In genomic region chr5:149500922-149501582, GRCh38 we compare ENCODE assay signal across 15 cellular contexts. TPM values are rescaled to one million over a fixed set of nuclear protein-coding genes. Genes with fewer than 3 reads are reported as not detected.
DNase-seq lines count a peak whose midpoint lies in the region; ATAC-seq and TF ChIP-seq lines count a peak whose summit lies in the region.
"Had no signal": no experiment of that assay in that cellular context is flagged by ENCODE, and none has a peak within 500 bp of the region (broad histone marks: within the 10 kb centered on the region; RNA-seq: fewer than 3 reads in every experiment).

No MANE protein-coding gene starts in this region.

- peak overlapping the region; percentile 42; the same call in 1 of the 2 replicates for H3K4me2 ChIP-seq in SK-N-SH

- peaks cover 64% of the 10 kb centered on the region for H3F3A ChIP-seq in SK-N-SH (replicated peaks; ENCODE audit: insufficient read depth)

- no peaks in the 10 kb centered on the region for H3K27me3 ChIP-seq in SK-N-SH (ENCODE audit: insufficient read depth)
- H3K27me3 ChIP-seq in gastrocnemius medialis, result no peaks in the 10 kb centered on the region
- no peaks in the 10 kb centered on the region for H3K27me3 ChIP-seq in breast epithelium
- H3K27me3 ChIP-seq: ovary, upper lobe of left lung had no signal

- no peak for TF ChIP-seq POLR2A in gastrocnemius medialis (IDR thresholded peaks at IDR 0.05)
- TF ChIP-seq POLR2A in breast epithelium (IDR thresholded peaks at IDR 0.05), result no peak

- CTCF ChIA-PET in activated CD8-positive, alpha-beta T cell treated with anti-CD3 and anti-CD28 coated beads for 36 hours (lab: Charles Lee), result no interaction called here
- CTCF ChIA-PET in activated CD8-positive, alpha-beta T cell treated with anti-CD3 and anti-CD28 coated beads, Interleukin-2, amount 10 ng/mL, durations not matched to agents 7 days and 5 days (lab: Charles Lee), result no interaction called here
- CTCF ChIA-PET in SK-N-SH (lab: Yijun Ruan, JAX), result interaction anchor here (2.1 kb wide), 1 partner anchor 50 kb away, joined by 4 read pairs; the partner anchor contains the start of gene CSNK1A1

- H2AFZ ChIP-seq in SK-N-SH (ENCODE audit: low read depth), result no peak overlapping the region

- no peak overlapping the region for H3K4me3 Mint-ChIP-seq in activated CD8-positive, alpha-beta T cell treated with anti-CD3 and anti-CD28 coated beads for 36 hours
- no peak overlapping the region for H3K4me3 Mint-ChIP-seq in activated CD8-positive, alpha-beta T cell treated with anti-CD3 and anti-CD28 coated beads, Interleukin-2, amount 10 ng/mL, durations not matched to agents 7 days and 5 days

- peak in 1 of 2 experiments; percentile 57; a peak in 1 of 4 replicates for TF ChIP-seq EP300 in SK-N-SH (IDR thresholded peaks at IDR 0.05; ENCODE audit: borderline replicate concordance in 1 of 2, low read depth in 1 of 2, low read length in 1 of 2)

- H3K4me1 Mint-ChIP-seq in activated CD8-positive, alpha-beta T cell treated with anti-CD3 and anti-CD28 coated beads for 36 hours (ENCODE audit: low read depth), result no peaks in the 10 kb centered on the region
- H3K4me1 Mint-ChIP-seq in activated CD8-positive, alpha-beta T cell treated with anti-CD3 and anti-CD28 coated beads, Interleukin-2, amount 10 ng/mL, durations not matched to agents 7 days and 5 days (ENCODE audit: low read depth), result no peaks in the 10 kb centered on the region

- ATAC-seq in activated CD8-positive, alpha-beta T cell treated with anti-CD3 and anti-CD28 coated beads for 36 hours, result no peak
- ATAC-seq in activated CD8-positive, alpha-beta T cell treated with anti-CD3 and anti-CD28 coated beads, Interleukin-2, amount 10 ng/mL, durations not matched to agents 7 days and 5 days, result no peak
- ATAC-seq in gastrocnemius medialis (no peak), GM19467 (IDR thresholded peaks at IDR 0.05; ENCODE audit: unreplicated experiment) (no peak)

- H3K9me3 Mint-ChIP-seq in activated CD8-positive, alpha-beta T cell treated with anti-CD3 and anti-CD28 coated beads for 36 hours, result no peaks in the 10 kb centered on the region
- H3K9me3 Mint-ChIP-seq in activated CD8-positive, alpha-beta T cell treated with anti-CD3 and anti-CD28 coated beads, Interleukin-2, amount 10 ng/mL, durations not matched to agents 7 days and 5 days (ENCODE audit: insufficient read depth), result no peaks in the 10 kb centered on the region

- H3K27ac ChIP-seq in SK-N-SH (ENCODE audit: low read depth in 2 of 2, low read length in 1 of 2) (peak overlapping the region; percentile 25 to 68), gastrocnemius medialis (peak overlapping the region in 3 of 4 donors; percentile 22 to 41 (median 35)), breast epithelium (peak overlapping the region in 1 of 2 donors; percentile 1)
- H3K27ac ChIP-seq: epithelial cell of prostate, ovary, upper lobe of left lung had no signal

- H3K27ac Mint-ChIP-seq in activated CD8-positive, alpha-beta T cell treated with anti-CD3 and anti-CD28 coated beads for 36 hours, result peak overlapping the region; percentile 55
- H3K27ac Mint-ChIP-seq in activated CD8-positive, alpha-beta T cell treated with anti-CD3 and anti-CD28 coated beads, Interleukin-2, amount 10 ng/mL, durations not matched to agents 7 days and 5 days, result no peak overlapping the region

- H3K9me3 ChIP-seq in SK-N-SH (no peaks in the 10 kb centered on the region), gastrocnemius medialis (no peaks in the 10 kb centered on the region), breast epithelium (no peaks in the 10 kb centered on the region)
- H3K9me3 ChIP-seq: HAP-1, ovary, upper lobe of left lung had no signal

- no peak for TF ChIP-seq CTCF in activated CD8-positive, alpha-beta T cell treated with anti-CD3 and anti-CD28 coated beads for 36 hours (IDR thresholded peaks at IDR 0.05)
- TF ChIP-seq CTCF in SK-N-SH (IDR thresholded peaks at IDR 0.05) (no peak), foreskin fibroblast (IDR thresholded peaks at IDR 0.05; ENCODE audit: low read depth, low read length) (no peak), gastrocnemius medialis (IDR thresholded peaks at IDR 0.05 in 4 of 5, conservative IDR thresholded peaks at IDR 0.05 in 1 of 5) (no peak), breast epithelium (IDR thresholded peaks at IDR 0.05) (no peak)

- H3K36me3 ChIP-seq in SK-N-SH (replicated peaks in 1 of 2; ENCODE audit: control insufficient read depth in 1 of 2, insufficient read depth in 2 of 2, low read length in 1 of 2) (peaks cover 78 to 94% of the 10 kb centered on the region in 2 experiments), gastrocnemius medialis (peaks cover 3 to 76% of the 10 kb centered on the region in 2 donors), breast epithelium (peaks cover 5% of the 10 kb centered on the region)
- H3K36me3 ChIP-seq: ovary had no signal

- H3K27me3 Mint-ChIP-seq in activated CD8-positive, alpha-beta T cell treated with anti-CD3 and anti-CD28 coated beads for 36 hours, result no peaks in the 10 kb centered on the region
- H3K27me3 Mint-ChIP-seq in activated CD8-positive, alpha-beta T cell treated with anti-CD3 and anti-CD28 coated beads, Interleukin-2, amount 10 ng/mL, durations not matched to agents 7 days and 5 days (ENCODE audit: low read depth), result no peaks in the 10 kb centered on the region

- H3K4me1 ChIP-seq in SK-N-SH (ENCODE audit: control insufficient read depth in 1 of 2, insufficient read depth in 2 of 2, low read depth in 1 of 2, low read length in 1 of 2), result peaks cover 0 to 32% of the 10 kb centered on the region in 2 experiments; a peak in 2 of 4 replicates
- H3K4me1 ChIP-seq in gastrocnemius medialis, result no peaks in the 10 kb centered on the region
- H3K4me1 ChIP-seq in breast epithelium, result peaks cover 0 to 7% of the 10 kb centered on the region in 2 donors

- H3K4me3 ChIP-seq in SK-N-SH (ENCODE audit: low read depth in 2 of 2, low read length in 1 of 2) (no peak overlapping the region), foreskin fibroblast (ENCODE audit: low read depth in 1 of 2, low read length in 2 of 2) (no peak overlapping the region), gastrocnemius medialis (no peak overlapping the region), breast epithelium (no peak overlapping the region)
- H3K4me3 ChIP-seq: HAP-1, ovary, upper lobe of left lung had no signal

- H3K9ac ChIP-seq in SK-N-SH, result no peak overlapping the region

- no peak for TF ChIP-seq RAD21 in SK-N-SH (IDR thresholded peaks at IDR 0.05; ENCODE audit: low read length)

- DNase-seq in activated CD8-positive, alpha-beta T cell treated with anti-CD3 and anti-CD28 coated beads for 36 hours, result no peak
- no peak for DNase-seq in activated CD8-positive, alpha-beta T cell treated with anti-CD3 and anti-CD28 coated beads, Interleukin-2, amount 10 ng/mL, durations not matched to agents 7 days and 5 days
- DNase-seq in SK-N-SH (no peak), foreskin fibroblast (peak; percentile 74 to 77), gastrocnemius medialis (no peak), DMS153 treated with DMSO at 0.1 percent for 48 hours (lab: John Stamatoyannopoulos, UW; ENCODE audit: unreplicated experiment) (no peak), breast epithelium (ENCODE audit: low spot score in 2 of 2) (no peak)
- DNase-seq: activated naive CD4-positive, alpha-beta T cell treated with Interleukin-2 at 50 U/mL for 16 hours; DMS79 treated with DMSO at 0.1 percent for 48 hours; NCI-H1048; ovary had no signal

- intact Hi-C loops in activated CD8-positive, alpha-beta T cell treated with anti-CD3 and anti-CD28 coated beads for 36 hours (cut with micrococcal nuclease), result no loop called here
- intact Hi-C loops in gastrocnemius medialis (cut with DNase I; ENCODE audit: low total_unique reads) (loop anchor here (5.0 kb wide), 1 partner anchor 36 kb away; no protein-coding TSS in a partner anchor), breast epithelium (cut with DNase I; ENCODE audit: low total_unique reads) (no loop called here)

- POLR2A ChIA-PET in activated CD8-positive, alpha-beta T cell treated with anti-CD3 and anti-CD28 coated beads for 36 hours (lab: Charles Lee), result no interaction called here
- POLR2A ChIA-PET in activated CD8-positive, alpha-beta T cell treated with anti-CD3 and anti-CD28 coated beads, Interleukin-2, amount 10 ng/mL, durations not matched to agents 7 days and 5 days (lab: Charles Lee), result interaction anchor here (0.5 kb wide), 1 partner anchor 17 kb away, joined by 3 read pairs; no protein-coding TSS in a partner anchor
- POLR2A ChIA-PET in SK-N-SH (lab: Yijun Ruan, JAX), result interaction anchor here (0.6 kb wide), 1 partner anchor 60 kb away, joined by 6 read pairs; no protein-coding TSS in a partner anchor

- in situ Hi-C loops in gastrocnemius medialis (cut with MboI; ENCODE audit: low sequenced_read_pairs in 4 of 4), result no loop called here

- H3K79me2 ChIP-seq in SK-N-SH (ENCODE audit: insufficient read depth), result peaks cover 53% of the 10 kb centered on the region

- peaks cover 33% of the 10 kb centered on the region for H3K36me3 Mint-ChIP-seq in activated CD8-positive, alpha-beta T cell treated with anti-CD3 and anti-CD28 coated beads for 36 hours (ENCODE audit: low read depth)
- peaks cover 41% of the 10 kb centered on the region for H3K36me3 Mint-ChIP-seq in activated CD8-positive, alpha-beta T cell treated with anti-CD3 and anti-CD28 coated beads, Interleukin-2, amount 10 ng/mL, durations not matched to agents 7 days and 5 days (ENCODE audit: low read depth)

- no peaks in the 10 kb centered on the region for H3K9me2 ChIP-seq in SK-N-SH

- WGBS in SK-N-SH (ENCODE audit: low lambda C conversion rate), result 65% methylated on average over 5 of the region's 5 CpGs

- peaks cover 6% of the 10 kb centered on the region for H4K20me1 ChIP-seq in SK-N-SH (ENCODE audit: insufficient read depth)

TF ChIP-seq in SK-N-SH, 30 proteins besides CTCF, POLR2A, EP300 and RAD21 (continues in another document):
- TF ChIP-seq FOXJ3 (CRISPR knock-in tag; IDR thresholded peaks at IDR 0.05) (no peak), FOSL2 (IDR thresholded peaks at IDR 0.05; ENCODE audit: borderline replicate concordance, low read depth) (peak; percentile 80; the same call in 1 of the 2 replicates), TEAD4 (IDR thresholded peaks at IDR 0.05; ENCODE audit: borderline replicate concordance, insufficient read depth) (peak; percentile 80), EZH2phosphoT487 (IDR thresholded peaks at IDR 0.05; ENCODE audit: borderline replicate concordance, low read depth) (no peak), TCF12 (IDR thresholded peaks at IDR 0.05) (peak; percentile 94), NFIC (IDR thresholded peaks at IDR 0.05; ENCODE audit: borderline replicate concordance) (peak; percentile 53; the same call in 1 of the 2 replicates), TAF1 (IDR thresholded peaks at IDR 0.05; ENCODE audit: borderline replicate concordance, low read depth, low read length) (no peak), MXI1 (IDR thresholded peaks at IDR 0.05; ENCODE audit: low read depth, low read length) (no peak)

RNA-seq across cellular contexts. Expression of gene CSNK1A1, which starts 50.2 kb away (rescaled TPM):
- total RNA-seq in activated CD8-positive, alpha-beta T cell treated with anti-CD3 and anti-CD28 coated beads for 36 hours, result 100 to 1,000 TPM; 154 to 168 TPM
- total RNA-seq in activated CD8-positive, alpha-beta T cell treated with anti-CD3 and anti-CD28 coated beads, Interleukin-2, amount 10 ng/mL, durations not matched to agents 7 days and 5 days, result 100 to 1,000 TPM; 163 to 177 TPM
- polyA plus RNA-seq in SK-N-SH (2012; rRNA removed), result 70.7 and 96.6 TPM in 2 replicates
- polyA plus RNA-seq in SK-N-SH (2012; cell fraction: cytosol; rRNA removed), result 109 and 118 TPM in 2 replicates
- polyA plus RNA-seq in SK-N-SH (2012; cell fraction: nucleus; rRNA removed), result 63.2 and 77.8 TPM in 2 replicates
- total RNA-seq in gastrocnemius medialis, result 100 to 1,000 TPM; 157 to 252 (median 215) TPM
- 100 to 1,000 TPM; 151 to 350 (median 287) TPM for total RNA-seq in breast epithelium

Comparison
In these comparisons a context has a peak if more than half of its experiments do, and no peak if none do; other contexts are left out.
1. DNase-seq: peak in foreskin fibroblast (2 of 2); none in activated CD8-positive, alpha-beta T cell treated with anti-CD3 and anti-CD28 coated beads for 36 hours (single experiment), activated CD8-positive, alpha-beta T cell treated with anti-CD3 and anti-CD28 coated beads, Interleukin-2, amount 10 ng/mL, durations not matched to agents 7 days and 5 days (single experiment), SK-N-SH (single experiment), gastrocnemius medialis (0 of 2), DMS153 treated with DMSO at 0.1 percent for 48 hours (single experiment) and breast epithelium (0 of 2).